11 cellular contexts compared by ENCODE assay signal in the genomic region with DNA sequence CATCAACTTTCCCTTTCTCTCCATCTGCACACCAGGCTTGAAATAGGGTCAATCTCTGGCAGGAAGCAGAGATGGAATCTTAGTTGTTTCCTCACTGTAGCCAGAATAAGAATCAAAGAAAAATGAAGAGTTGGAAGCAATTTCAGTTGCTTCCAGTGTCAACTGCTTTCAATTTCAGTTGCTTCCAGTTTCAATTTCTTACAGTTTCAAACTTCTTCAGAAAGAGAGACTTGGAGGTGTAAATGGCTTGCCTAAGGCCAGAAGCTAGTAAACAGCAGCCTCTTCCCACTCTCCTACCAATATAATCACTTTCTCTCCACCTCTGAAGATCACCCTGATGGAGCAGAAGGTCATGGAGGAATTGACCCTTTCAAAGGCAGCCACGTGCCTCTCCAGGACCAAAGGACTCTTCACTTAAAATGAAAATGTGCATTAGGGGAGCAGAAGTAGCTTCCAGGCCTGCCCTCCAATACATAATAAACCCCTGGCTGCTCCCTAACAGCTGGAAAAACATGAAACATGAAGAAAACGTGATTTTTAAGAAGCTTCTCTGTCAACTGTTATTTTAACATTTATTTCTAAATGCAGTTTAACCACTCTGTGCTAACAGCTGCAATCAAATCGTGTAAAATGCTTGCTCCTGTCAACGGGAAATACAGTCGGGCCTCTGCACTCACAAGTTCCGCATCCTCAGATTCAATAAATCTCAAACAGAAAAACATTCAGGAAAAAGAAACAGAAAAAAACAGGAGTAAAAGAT.
A peak's percentile ranks its signal among the peaks of the same experiment; 100 is the strongest.
DNase-seq lines count a peak whose midpoint lies in the region; ATAC-seq lines count a peak whose summit lies in the region.
"Had no signal": no experiment of that assay in that cellular context is flagged by ENCODE, and none has a peak within 500 bp of the region (broad histone marks: within the 10 kb centered on the region; RNA-seq: fewer than 3 reads in every experiment).

No MANE protein-coding gene starts in this region.

- ATAC-seq in GM18870 (IDR thresholded peaks at IDR 0.05; ENCODE audit: unreplicated experiment) (peak; percentile 78), GM21619 (IDR thresholded peaks at IDR 0.05; ENCODE audit: unreplicated experiment) (peak; percentile 68), HG03378 (IDR thresholded peaks at IDR 0.05; ENCODE audit: unreplicated experiment) (peak; percentile 74), HG02970 (IDR thresholded peaks at IDR 0.05; ENCODE audit: low FRiP score, unreplicated experiment) (no peak)
- ATAC-seq: T-helper 17 cell had no signal

- DNase-seq in myocyte (ENCODE audit: low read depth) (peak; percentile 10), H4 (ENCODE audit: low spot score) (no peak), D341Med (ENCODE audit: low spot score) (no peak)
- no peak for DNase-seq in activated CD8-positive, alpha-beta memory T cell treated with anti-CD3 and anti-CD28 coated beads for 24 hours
- DNase-seq: activated naive CD8-positive, alpha-beta T cell treated with anti-CD3 and anti-CD28 coated beads for 36 hours; NCI-H1694 treated with DMSO at 0.1 percent for 48 hours; T-helper 17 cell had no signal
